1 cellular context compared by ENCODE assay signal in the genomic region with DNA sequence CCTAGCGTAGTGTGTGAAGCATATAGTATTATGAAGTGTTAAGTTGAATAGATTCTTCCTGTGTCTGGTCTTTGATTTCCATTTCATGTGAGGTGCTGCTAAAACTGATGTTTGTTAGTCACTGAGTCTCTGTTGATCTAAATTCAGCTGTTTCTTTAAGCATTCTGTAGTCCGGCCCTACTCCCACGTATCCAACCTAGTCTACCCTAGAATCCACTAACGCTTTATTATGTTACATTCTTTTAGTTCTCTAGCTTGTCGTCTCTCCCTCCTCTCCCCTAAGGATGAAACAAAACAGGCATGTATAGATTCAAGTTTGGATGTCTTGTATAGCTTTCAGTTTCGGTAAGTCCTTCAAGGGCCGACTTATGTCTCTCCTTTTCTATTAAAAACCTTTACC.
TF ChIP-seq lines count a peak whose summit lies in the region.

No MANE protein-coding gene starts in this region.

TF ChIP-seq in WTC11, 78 proteins besides CTCF, POLR2A, EP300 and RAD21 (continued from another document):
- TF ChIP-seq, protein P1, sequence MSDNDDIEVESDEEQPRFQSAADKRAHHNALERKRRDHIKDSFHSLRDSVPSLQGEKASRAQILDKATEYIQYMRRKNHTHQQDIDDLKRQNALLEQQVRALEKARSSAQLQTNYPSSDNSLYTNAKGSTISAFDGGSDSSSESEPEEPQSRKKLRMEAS (CRISPR knock-in tag; IDR thresholded peaks at IDR 0.05), result no peak
- TF ChIP-seq RELA (CRISPR knock-in tag; IDR thresholded peaks at IDR 0.05; ENCODE audit: borderline replicate concordance), result no peak
- TF ChIP-seq, protein P2, sequence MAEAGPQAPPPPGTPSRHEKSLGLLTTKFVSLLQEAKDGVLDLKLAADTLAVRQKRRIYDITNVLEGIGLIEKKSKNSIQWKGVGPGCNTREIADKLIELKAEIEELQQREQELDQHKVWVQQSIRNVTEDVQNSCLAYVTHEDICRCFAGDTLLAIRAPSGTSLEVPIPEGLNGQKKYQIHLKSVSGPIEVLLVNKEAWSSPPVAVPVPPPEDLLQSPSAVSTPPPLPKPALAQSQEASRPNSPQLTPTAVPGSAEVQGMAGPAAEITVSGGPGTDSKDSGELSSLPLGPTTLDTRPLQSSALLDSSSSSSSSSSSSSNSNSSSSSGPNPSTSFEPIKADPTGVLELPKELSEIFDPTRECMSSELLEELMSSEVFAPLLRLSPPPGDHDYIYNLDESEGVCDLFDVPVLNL (CRISPR knock-in tag; IDR thresholded peaks at IDR 0.05; ENCODE audit: borderline replicate concordance, low read depth), result no peak
- TF ChIP-seq ATF1 (CRISPR knock-in tag; IDR thresholded peaks at IDR 0.05), result no peak
- TF ChIP-seq, protein P3, sequence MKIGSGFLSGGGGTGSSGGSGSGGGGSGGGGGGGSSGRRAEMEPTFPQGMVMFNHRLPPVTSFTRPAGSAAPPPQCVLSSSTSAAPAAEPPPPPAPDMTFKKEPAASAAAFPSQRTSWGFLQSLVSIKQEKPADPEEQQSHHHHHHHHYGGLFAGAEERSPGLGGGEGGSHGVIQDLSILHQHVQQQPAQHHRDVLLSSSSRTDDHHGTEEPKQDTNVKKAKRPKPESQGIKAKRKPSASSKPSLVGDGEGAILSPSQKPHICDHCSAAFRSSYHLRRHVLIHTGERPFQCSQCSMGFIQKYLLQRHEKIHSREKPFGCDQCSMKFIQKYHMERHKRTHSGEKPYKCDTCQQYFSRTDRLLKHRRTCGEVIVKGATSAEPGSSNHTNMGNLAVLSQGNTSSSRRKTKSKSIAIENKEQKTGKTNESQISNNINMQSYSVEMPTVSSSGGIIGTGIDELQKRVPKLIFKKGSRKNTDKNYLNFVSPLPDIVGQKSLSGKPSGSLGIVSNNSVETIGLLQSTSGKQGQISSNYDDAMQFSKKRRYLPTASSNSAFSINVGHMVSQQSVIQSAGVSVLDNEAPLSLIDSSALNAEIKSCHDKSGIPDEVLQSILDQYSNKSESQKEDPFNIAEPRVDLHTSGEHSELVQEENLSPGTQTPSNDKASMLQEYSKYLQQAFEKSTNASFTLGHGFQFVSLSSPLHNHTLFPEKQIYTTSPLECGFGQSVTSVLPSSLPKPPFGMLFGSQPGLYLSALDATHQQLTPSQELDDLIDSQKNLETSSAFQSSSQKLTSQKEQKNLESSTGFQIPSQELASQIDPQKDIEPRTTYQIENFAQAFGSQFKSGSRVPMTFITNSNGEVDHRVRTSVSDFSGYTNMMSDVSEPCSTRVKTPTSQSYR (CRISPR knock-in tag; IDR thresholded peaks at IDR 0.05), result no peak
- no peak for TF ChIP-seq SOX15 (CRISPR knock-in tag; IDR thresholded peaks at IDR 0.05)
- TF ChIP-seq, protein P4, sequence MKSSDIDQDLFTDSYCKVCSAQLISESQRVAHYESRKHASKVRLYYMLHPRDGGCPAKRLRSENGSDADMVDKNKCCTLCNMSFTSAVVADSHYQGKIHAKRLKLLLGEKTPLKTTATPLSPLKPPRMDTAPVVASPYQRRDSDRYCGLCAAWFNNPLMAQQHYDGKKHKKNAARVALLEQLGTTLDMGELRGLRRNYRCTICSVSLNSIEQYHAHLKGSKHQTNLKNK (CRISPR knock-in tag; IDR thresholded peaks at IDR 0.05), result no peak; the same call in 1 of the 2 replicates
- TF ChIP-seq, protein P5, sequence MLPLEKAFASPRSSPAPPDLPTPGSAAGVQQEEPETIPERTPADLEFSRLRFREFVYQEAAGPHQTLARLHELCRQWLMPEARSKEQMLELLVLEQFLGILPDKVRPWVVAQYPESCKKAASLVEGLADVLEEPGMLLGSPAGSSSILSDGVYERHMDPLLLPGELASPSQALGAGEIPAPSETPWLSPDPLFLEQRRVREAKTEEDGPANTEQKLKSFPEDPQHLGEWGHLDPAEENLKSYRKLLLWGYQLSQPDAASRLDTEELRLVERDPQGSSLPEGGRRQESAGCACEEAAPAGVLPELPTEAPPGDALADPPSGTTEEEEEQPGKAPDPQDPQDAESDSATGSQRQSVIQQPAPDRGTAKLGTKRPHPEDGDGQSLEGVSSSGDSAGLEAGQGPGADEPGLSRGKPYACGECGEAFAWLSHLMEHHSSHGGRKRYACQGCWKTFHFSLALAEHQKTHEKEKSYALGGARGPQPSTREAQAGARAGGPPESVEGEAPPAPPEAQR (CRISPR knock-in tag; IDR thresholded peaks at IDR 0.05), result no peak
- no peak for TF ChIP-seq SMAD4 (CRISPR knock-in tag; IDR thresholded peaks at IDR 0.05)
- TF ChIP-seq TP53 (CRISPR knock-in tag; IDR thresholded peaks at IDR 0.05), result no peak
